ENCODE assay signal across 18 cellular contexts in genomic region chr2:112136081-112136480, GRCh38. TPM values are rescaled to one million over a fixed set of nuclear protein-coding genes. Genes with fewer than 3 reads are reported as not detected.
"Had no signal": no experiment of that assay in that cellular context is flagged by ENCODE, and none has a peak within 500 bp of the region (broad histone marks: within the 10 kb centered on the region; RNA-seq: fewer than 3 reads in every experiment).

No MANE protein-coding gene starts in this region.

- H3K27me3 ChIP-seq: pancreas, testis, upper lobe of right lung had no signal

- H3K4me3 ChIP-seq: left ventricle myocardium inferior, pancreas, spleen, testis, upper lobe of right lung had no signal

- H3K27ac Mint-ChIP-seq: activated naive CD8-positive, alpha-beta T cell treated with anti-CD3 and anti-CD28 coated beads for 36 hours; stimulated activated memory B cell treated with anti-CD40 and anti-IgM and Interleukin-4, amounts not matched to agents 10 μg/mL and 1 μg/mL and 100 μg/mL, for 72 hours had no signal

- H3K36me3 ChIP-seq: left ventricle myocardium inferior, neutrophil, pancreas, spleen, upper lobe of right lung had no signal

- H3K4me1 ChIP-seq: pancreas, upper lobe of right lung had no signal

- H3K9me3 ChIP-seq: neutrophil, pancreas, testis, upper lobe of right lung had no signal

- ATAC-seq: pancreas, upper lobe of right lung had no signal

- H3K27ac ChIP-seq: left ventricle myocardium inferior, neutrophil, pancreas, spleen, testis, upper lobe of right lung had no signal

- DNase-seq: activated gamma-delta T cell treated with Interleukin-2 at 50 U/mL for 16 hours; activated naive CD8-positive, alpha-beta T cell treated with anti-CD3 and anti-CD28 coated beads for 36 hours; amniotic stem cell; dermis blood vessel endothelial cell; effector memory CD4-positive, alpha-beta T cell; foreskin fibroblast; hippocampal formation; left ventricle myocardium inferior; mammary epithelial cell; pancreas; spleen; stimulated activated CD4-positive, alpha-beta T cell treated with anti-CD3 and anti-CD28 coated beads, Interleukin-4, amount 100 ng/mL, for 4 hours; T1000; testis; upper lobe of right lung had no signal

- H3K4me3 Mint-ChIP-seq: activated naive CD8-positive, alpha-beta T cell treated with anti-CD3 and anti-CD28 coated beads for 36 hours; stimulated activated memory B cell treated with anti-CD40 and anti-IgM and Interleukin-4, amounts not matched to agents 10 μg/mL and 1 μg/mL and 100 μg/mL, for 72 hours had no signal

RNA-seq across cellular contexts. Expression of gene FBLN7, which starts 2.1 kb away (rescaled TPM):
- polyA plus RNA-seq: keratinocyte had no signal
